Comparison of ENCODE assay signal across 14 cellular contexts in the genomic region with DNA sequence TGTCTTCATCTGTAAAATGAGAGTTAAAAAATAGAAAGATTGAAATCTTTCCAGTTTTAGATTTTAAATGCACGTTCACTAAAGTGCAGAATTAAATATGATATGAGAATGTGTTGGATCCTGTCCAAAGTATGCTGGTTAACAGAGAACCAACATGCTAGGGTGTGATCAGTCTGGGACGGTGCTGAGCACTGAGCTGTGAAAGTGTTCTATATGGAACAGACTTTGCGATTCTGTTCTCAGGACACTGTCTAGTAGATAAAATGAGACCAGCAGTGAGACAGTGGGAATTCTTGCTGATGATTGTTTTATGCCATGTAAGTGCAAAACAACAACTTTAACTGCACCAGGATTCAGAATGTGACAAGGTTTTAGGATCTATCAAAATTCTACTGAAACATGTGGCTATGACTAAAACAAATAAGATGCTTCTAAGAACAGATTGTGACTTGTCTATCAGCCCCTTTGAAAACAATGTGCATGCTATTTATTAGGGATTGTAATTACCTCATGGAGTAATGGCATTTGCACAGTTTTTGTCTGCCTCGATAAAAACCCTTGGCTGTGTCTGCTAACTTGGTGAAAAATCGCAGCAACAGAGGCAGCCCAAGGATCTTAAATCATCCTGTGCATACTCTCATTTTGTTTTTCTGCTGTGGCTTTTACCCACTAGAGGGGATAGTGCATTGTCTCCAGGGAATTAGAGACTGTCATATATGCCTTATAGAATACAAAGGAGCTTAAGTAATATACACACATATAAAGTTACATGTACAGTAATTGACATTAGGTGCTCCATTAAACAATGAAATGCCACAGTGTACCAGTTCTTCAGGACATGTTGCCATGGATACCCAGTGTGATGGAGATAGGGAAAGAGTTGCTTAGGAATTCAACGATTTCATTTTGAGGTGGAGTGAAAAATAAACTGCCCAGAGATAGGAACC. TPM values are rescaled to one million over a fixed set of nuclear protein-coding genes. Genes with fewer than 3 reads are reported as not detected.
DNase-seq lines count a peak whose midpoint lies in the region; ATAC-seq, FAIRE-seq and TF ChIP-seq lines count a peak whose summit lies in the region.
"Had no signal": no experiment of that assay in that cellular context is flagged by ENCODE, and none has a peak within 500 bp of the region (broad histone marks: within the 10 kb centered on the region; RNA-seq: fewer than 3 reads in every experiment).

No MANE protein-coding gene starts in this region.

- H3K27me3 Mint-ChIP-seq in HFFc6 (ENCODE audit: insufficient read depth) = peaks cover 2% of the 10 kb centered on the region; the same call in 1 of the 2 replicates
- H3K27me3 Mint-ChIP-seq: naive B cell had no signal

- 65% methylated on average over 6 of the region's 6 CpGs for WGBS in A549 (ENCODE audit: missing lambda C conversion rate)

- intact Hi-C loops in left ventricle myocardium superior (cut with micrococcal nuclease) = no loop called here
- intact Hi-C loops in kidney (cut with DNase I) = no loop called here

- H3K4me3 Mint-ChIP-seq in HFFc6 = no peak overlapping the region
- H3K4me3 Mint-ChIP-seq: naive B cell had no signal

- 0 out of 6 replicates have a peak overlapping the region, but pooled peaks of 1 of the 2 experiments have one; percentile 6 for H3K27ac ChIP-seq in A549
- H3K27ac ChIP-seq in Peyer's patch = no peak overlapping the region
- H3K27ac ChIP-seq in kidney (ENCODE audit: low read depth in 2 of 2, low read length in 2 of 2) = no peak overlapping the region

- peak overlapping the region; percentile 25; the same call in 1 of the 2 replicates for H3K27ac Mint-ChIP-seq in HFFc6

- no peaks in the 10 kb centered on the region for H3K9me3 Mint-ChIP-seq in HFFc6
- H3K9me3 Mint-ChIP-seq: naive B cell had no signal

- H3K9ac ChIP-seq in kidney (ENCODE audit: low read length in 2 of 2) = no peak overlapping the region

- H3K4me1 ChIP-seq in A549 (peaks cover 7% of the 10 kb centered on the region; the same call in 1 of the 3 replicates), Peyer's patch (no peaks in the 10 kb centered on the region), kidney (ENCODE audit: control insufficient read depth in 1 of 2, insufficient read depth in 1 of 2, low read depth in 1 of 2, low read length in 2 of 2) (no peaks in the 10 kb centered on the region)

- no peak for TF ChIP-seq EP300 in A549 (IDR thresholded peaks at IDR 0.05)

- H3K4me2 ChIP-seq in A549 = no peak overlapping the region

- no peak overlapping the region for H3K4me3 ChIP-seq in A549
- H3K4me3 ChIP-seq in Peyer's patch = no peak overlapping the region
- no peak overlapping the region for H3K4me3 ChIP-seq in kidney (ENCODE audit: low read length in 2 of 2)

- no peak for TF ChIP-seq RAD21 in A549 (conservative IDR thresholded peaks at IDR 0.05 in 1 of 2, IDR thresholded peaks at IDR 0.05 in 1 of 2)

- peaks cover 29% of the 10 kb centered on the region for H3K36me3 Mint-ChIP-seq in HFFc6 (ENCODE audit: low read depth)

- DNase-seq in A549 (ENCODE audit: low read depth in 1 of 2, low spot score in 1 of 2) (no peak), HFFc6 (no peak), RCC 7860 (ENCODE audit: low spot score) (no peak), left ventricle myocardium superior (no peak), Peyer's patch (no peak), kidney (no peak), globus pallidus (ENCODE audit: low spot score) (no peak), NCI-H82 (lab: John Stamatoyannopoulos, UW) (no peak)
- DNase-seq: activated gamma-delta T cell; glutamatergic neuron; Karpas-422; naive B cell; RPMI8226; stimulated activated CD4-positive, alpha-beta T cell treated with anti-CD3 and anti-CD28 coated beads, Interleukin-2, amount 100 ng/mL, for 48 hours had no signal

- CTCF ChIA-PET in A549 (lab: Yijun Ruan, JAX) = interaction anchor here (1.0 to 1.5 kb wide), 4 partner anchors 22 to 103 kb away, joined by 3 to 5 read pairs (median 4); no protein-coding TSS in a partner anchor

- FAIRE-seq in A549 (lab: Jason Lieb, UNC) = peak; percentile 59
- FAIRE-seq in RCC 7860 (lab: Jason Lieb, UNC) = peak; percentile 59
- FAIRE-seq in kidney (lab: Jason Lieb, UNC) = no peak

- no peaks in the 10 kb centered on the region for H3K9me3 ChIP-seq in A549
- H3K9me3 ChIP-seq in Peyer's patch = no peaks in the 10 kb centered on the region
- H3K9me3 ChIP-seq in kidney (ENCODE audit: control insufficient read depth in 1 of 2, low read length in 2 of 2) = no peaks in the 10 kb centered on the region

- POLR2A ChIA-PET in A549 (lab: Yijun Ruan, JAX) = no interaction called here

- ATAC-seq in A549 = peak in 1 of 2 experiments; percentile 53; a peak in 4 of 6 replicates
- ATAC-seq in left ventricle myocardium superior = peak; percentile 61

- TF ChIP-seq CTCF in A549 (IDR thresholded peaks at IDR 0.05) (no peak), HFFc6 (IDR thresholded peaks at IDR 0.05) (no peak; the same call in 1 of the 2 replicates), Peyer's patch (IDR thresholded peaks at IDR 0.05) (no peak), kidney (IDR thresholded peaks at IDR 0.05; ENCODE audit: borderline replicate concordance, extremely low read depth, insufficient read depth) (no peak)

- TF ChIP-seq POLR2A in A549 (IDR thresholded peaks at IDR 0.05; ENCODE audit: low read length) = no peak
- no peak for TF ChIP-seq POLR2A in Peyer's patch (IDR thresholded peaks at IDR 0.05)

- H3K27me3 ChIP-seq in Peyer's patch = no peaks in the 10 kb centered on the region

- H3K36me3 ChIP-seq in Peyer's patch (no peaks in the 10 kb centered on the region), kidney (ENCODE audit: control insufficient read depth in 1 of 2, insufficient read depth in 2 of 2, low read length in 2 of 2) (no peaks in the 10 kb centered on the region)

- peaks cover 80% of the 10 kb centered on the region for H3K4me1 Mint-ChIP-seq in HFFc6 (ENCODE audit: low read depth)

TF ChIP-seq in A549, 52 proteins besides CTCF, POLR2A, EP300 and RAD21 (continues in another document):
- TF ChIP-seq HES2 (IDR thresholded peaks at IDR 0.05) (no peak), HOXB5 (CRISPR knock-in tag; IDR thresholded peaks at IDR 0.05) (no peak), EHMT2 (IDR thresholded peaks at IDR 0.05; ENCODE audit: low read depth) (no peak), JUNB (IDR thresholded peaks at IDR 0.05) (no peak), GATA3 (IDR thresholded peaks at IDR 0.05; ENCODE audit: borderline replicate concordance) (no peak), NPAS2 (CRISPR knock-in tag; IDR thresholded peaks at IDR 0.05; ENCODE audit: borderline replicate concordance) (no peak)
- TF ChIP-seq, protein P1, sequence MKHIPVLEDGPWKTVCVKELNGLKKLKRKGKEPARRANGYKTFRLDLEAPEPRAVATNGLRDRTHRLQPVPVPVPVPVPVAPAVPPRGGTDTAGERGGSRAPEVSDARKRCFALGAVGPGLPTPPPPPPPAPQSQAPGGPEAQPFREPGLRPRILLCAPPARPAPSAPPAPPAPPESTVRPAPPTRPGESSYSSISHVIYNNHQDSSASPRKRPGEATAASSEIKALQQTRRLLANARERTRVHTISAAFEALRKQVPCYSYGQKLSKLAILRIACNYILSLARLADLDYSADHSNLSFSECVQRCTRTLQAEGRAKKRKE (CRISPR knock-in tag; IDR thresholded peaks at IDR 0.05; ENCODE audit: low read depth) = no peak
- TF ChIP-seq, protein P2, sequence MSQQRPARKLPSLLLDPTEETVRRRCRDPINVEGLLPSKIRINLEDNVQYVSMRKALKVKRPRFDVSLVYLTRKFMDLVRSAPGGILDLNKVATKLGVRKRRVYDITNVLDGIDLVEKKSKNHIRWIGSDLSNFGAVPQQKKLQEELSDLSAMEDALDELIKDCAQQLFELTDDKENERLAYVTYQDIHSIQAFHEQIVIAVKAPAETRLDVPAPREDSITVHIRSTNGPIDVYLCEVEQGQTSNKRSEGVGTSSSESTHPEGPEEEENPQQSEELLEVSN (IDR thresholded peaks at IDR 0.05; ENCODE audit: borderline replicate concordance, low read depth) = no peak
- TF ChIP-seq, protein P3, sequence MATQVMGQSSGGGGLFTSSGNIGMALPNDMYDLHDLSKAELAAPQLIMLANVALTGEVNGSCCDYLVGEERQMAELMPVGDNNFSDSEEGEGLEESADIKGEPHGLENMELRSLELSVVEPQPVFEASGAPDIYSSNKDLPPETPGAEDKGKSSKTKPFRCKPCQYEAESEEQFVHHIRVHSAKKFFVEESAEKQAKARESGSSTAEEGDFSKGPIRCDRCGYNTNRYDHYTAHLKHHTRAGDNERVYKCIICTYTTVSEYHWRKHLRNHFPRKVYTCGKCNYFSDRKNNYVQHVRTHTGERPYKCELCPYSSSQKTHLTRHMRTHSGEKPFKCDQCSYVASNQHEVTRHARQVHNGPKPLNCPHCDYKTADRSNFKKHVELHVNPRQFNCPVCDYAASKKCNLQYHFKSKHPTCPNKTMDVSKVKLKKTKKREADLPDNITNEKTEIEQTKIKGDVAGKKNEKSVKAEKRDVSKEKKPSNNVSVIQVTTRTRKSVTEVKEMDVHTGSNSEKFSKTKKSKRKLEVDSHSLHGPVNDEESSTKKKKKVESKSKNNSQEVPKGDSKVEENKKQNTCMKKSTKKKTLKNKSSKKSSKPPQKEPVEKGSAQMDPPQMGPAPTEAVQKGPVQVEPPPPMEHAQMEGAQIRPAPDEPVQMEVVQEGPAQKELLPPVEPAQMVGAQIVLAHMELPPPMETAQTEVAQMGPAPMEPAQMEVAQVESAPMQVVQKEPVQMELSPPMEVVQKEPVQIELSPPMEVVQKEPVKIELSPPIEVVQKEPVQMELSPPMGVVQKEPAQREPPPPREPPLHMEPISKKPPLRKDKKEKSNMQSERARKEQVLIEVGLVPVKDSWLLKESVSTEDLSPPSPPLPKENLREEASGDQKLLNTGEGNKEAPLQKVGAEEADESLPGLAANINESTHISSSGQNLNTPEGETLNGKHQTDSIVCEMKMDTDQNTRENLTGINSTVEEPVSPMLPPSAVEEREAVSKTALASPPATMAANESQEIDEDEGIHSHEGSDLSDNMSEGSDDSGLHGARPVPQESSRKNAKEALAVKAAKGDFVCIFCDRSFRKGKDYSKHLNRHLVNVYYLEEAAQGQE (IDR thresholded peaks at IDR 0.05) = no peak

RNA-seq across cellular contexts. Expression of gene MAP3K20, which starts 55.1 kb away (rescaled TPM):
- polyA plus RNA-seq in A549 (2011; rRNA removed) = 76.7 and 80.7 TPM in 2 replicates
- 13.8 and 14.9 TPM in 2 replicates for polyA plus RNA-seq in A549 (2012; cell fraction: cytosol; rRNA removed)
- polyA plus RNA-seq in A549 (2012; cell fraction: nucleus; rRNA removed) = 6.8 and 8.7 TPM in 2 replicates
- 34.1 to 34.7 TPM (median 34.2 TPM) in 3 replicates for polyA plus RNA-seq in A549 (2017; fragmentation: RNase III; extraction: RNeasy Plus Mini Kit Qiagen cat#74134 plus additional on column Dnase treatment)
- polyA minus RNA-seq in A549 (2011; rRNA and poly(A)+ RNA removed) = 52.0 and 55.0 TPM in 2 replicates
- 100 to 1,000 TPM; 126 to 150 (median 134) TPM for total RNA-seq in HFFc6 (2021; fragmentation: NEBNext Ultra II Directional; extraction: Animal tissue kit (Norgen Biotek cat#: 25700))
- total RNA-seq in left ventricle myocardium superior = 429 TPM
- total RNA-seq in Peyer's patch = 10 to 100 TPM in 3 of 4 donors, 1 to 10 TPM in 1; 6.8 to 32.2 (median 15.3) TPM
- total RNA-seq in kidney = 25.6 TPM
- polyA plus RNA-seq in kidney (ENCODE audit: insufficient read depth, low read depth, low replicate concordance) = 3.9 TPM
